ENCODE assay signal across 13 cellular contexts in the genomic region with DNA sequence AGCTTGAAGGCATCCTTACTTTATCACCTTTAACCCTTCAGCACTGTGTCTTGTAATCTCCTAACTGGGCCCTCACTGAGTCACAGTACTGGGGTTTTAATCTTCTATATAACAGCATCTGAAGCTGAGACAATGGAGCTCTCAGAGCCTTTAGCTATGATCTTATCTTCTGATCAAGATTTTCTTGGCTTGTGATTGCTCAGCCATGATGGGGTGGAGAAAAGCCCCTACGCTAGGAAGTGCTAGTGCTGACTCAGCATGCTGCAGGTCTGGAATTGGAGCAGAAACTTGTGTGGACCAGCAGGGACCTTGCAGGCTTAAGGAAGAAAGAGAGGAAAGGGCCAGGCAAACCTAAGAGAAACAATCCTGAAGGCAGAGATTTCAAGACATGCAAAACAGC.
DNase-seq lines count a peak whose midpoint lies in the region; TF ChIP-seq lines count a peak whose summit lies in the region.
"Had no signal": no experiment of that assay in that cellular context is flagged by ENCODE, and none has a peak within 500 bp of the region (broad histone marks: within the 10 kb centered on the region; RNA-seq: fewer than 3 reads in every experiment).

No MANE protein-coding gene starts in this region.

- peaks cover 29% of the 10 kb centered on the region for H3K4me1 ChIP-seq in SJSA1 (replicated peaks)
- peaks cover 28 to 43% (median 28%) of the 10 kb centered on the region in 3 donors for H3K4me1 ChIP-seq in skeletal muscle tissue (ENCODE audit: control insufficient read depth in 3 of 3, insufficient read depth in 3 of 3, low read length in 3 of 3)

- H3K27me3 Mint-ChIP-seq in activated CD4-positive, alpha-beta memory T cell treated with anti-CD3 and anti-CD28 coated beads for 36 hours: no peaks in the 10 kb centered on the region
- no peaks in the 10 kb centered on the region for H3K27me3 Mint-ChIP-seq in activated CD4-positive, alpha-beta memory T cell treated with anti-CD3 and anti-CD28 coated beads, Interleukin-2, amount 10 ng/mL, durations not matched to agents 7 days and 5 days
- H3K27me3 Mint-ChIP-seq in glutamatergic neuron (ENCODE audit: unreplicated experiment): no peaks in the 10 kb centered on the region

- intact Hi-C loops in activated CD4-positive, alpha-beta memory T cell treated with anti-CD3 and anti-CD28 coated beads for 36 hours (cut with micrococcal nuclease): no loop called here
- intact Hi-C loops in cardiac septum (cut with DNase I): no loop called here

- no peak overlapping the region for H3K4me3 ChIP-seq in SJSA1
- no peak overlapping the region for H3K4me3 ChIP-seq in fibroblast of the aortic adventitia (ENCODE audit: low read depth, low read length)
- H3K4me3 ChIP-seq in skeletal muscle tissue (ENCODE audit: low read length in 3 of 3): no peak overlapping the region
- H3K4me3 ChIP-seq: sigmoid colon, tibial artery had no signal

- H3K4me3 Mint-ChIP-seq in activated CD4-positive, alpha-beta memory T cell treated with anti-CD3 and anti-CD28 coated beads for 36 hours: no peak overlapping the region
- no peak overlapping the region for H3K4me3 Mint-ChIP-seq in activated CD4-positive, alpha-beta memory T cell treated with anti-CD3 and anti-CD28 coated beads, Interleukin-2, amount 10 ng/mL, durations not matched to agents 7 days and 5 days
- H3K4me3 Mint-ChIP-seq in glutamatergic neuron (ENCODE audit: unreplicated experiment): no peak overlapping the region

- no peaks in the 10 kb centered on the region for H3K36me3 ChIP-seq in SJSA1
- H3K36me3 ChIP-seq in skeletal muscle tissue (ENCODE audit: control insufficient read depth in 3 of 3, insufficient read depth in 3 of 3, low read length in 3 of 3): no peaks in the 10 kb centered on the region
- H3K36me3 ChIP-seq: sigmoid colon, tibial artery had no signal

- peak overlapping the region; percentile 78; the same call in 1 of the 2 replicates for H3K27ac ChIP-seq in SJSA1
- peak overlapping the region; percentile 89 for H3K27ac ChIP-seq in skeletal muscle tissue (ENCODE audit: low read depth, low read length)

- no peak overlapping the region for H3K27ac Mint-ChIP-seq in activated CD4-positive, alpha-beta memory T cell treated with anti-CD3 and anti-CD28 coated beads for 36 hours
- no peak overlapping the region for H3K27ac Mint-ChIP-seq in activated CD4-positive, alpha-beta memory T cell treated with anti-CD3 and anti-CD28 coated beads, Interleukin-2, amount 10 ng/mL, durations not matched to agents 7 days and 5 days
- no peak overlapping the region for H3K27ac Mint-ChIP-seq in glutamatergic neuron (ENCODE audit: unreplicated experiment)

- TF ChIP-seq CTCF in fibroblast of the aortic adventitia (IDR thresholded peaks at IDR 0.05; ENCODE audit: insufficient read depth, low read length) (no peak), glutamatergic neuron (IDR thresholded peaks at IDR 0.05; ENCODE audit: partially characterized antibody, unreplicated experiment) (no peak)

- peak; percentile 31 for DNase-seq in activated CD4-positive, alpha-beta memory T cell treated with anti-CD3 and anti-CD28 coated beads for 36 hours
- no peak for DNase-seq in activated CD4-positive, alpha-beta memory T cell treated with anti-CD3 and anti-CD28 coated beads, Interleukin-2, amount 10 ng/mL, durations not matched to agents 7 days and 5 days
- no peak for DNase-seq in SJSA1 (ENCODE audit: low read depth in 1 of 2, low spot score in 2 of 2)
- DNase-seq in fibroblast of the aortic adventitia (ENCODE audit: low read depth): peak; percentile 90
- no peak for DNase-seq in CD1c-positive myeloid dendritic cell (ENCODE audit: extremely low spot score)
- no peak for DNase-seq in cardiac septum (ENCODE audit: low spot score)
- DNase-seq in glutamatergic neuron: no peak
- DNase-seq: activated CD8-positive, alpha-beta memory T cell treated with anti-CD3 and anti-CD28 coated beads, Interleukin-2, amount 50 U/mL, for 4 hours; OCI-M1; sigmoid colon; T-helper 9 cell; tibial artery had no signal

- H3K4me1 Mint-ChIP-seq in activated CD4-positive, alpha-beta memory T cell treated with anti-CD3 and anti-CD28 coated beads for 36 hours (ENCODE audit: low read depth): peaks cover 24% of the 10 kb centered on the region
- no peaks in the 10 kb centered on the region for H3K4me1 Mint-ChIP-seq in activated CD4-positive, alpha-beta memory T cell treated with anti-CD3 and anti-CD28 coated beads, Interleukin-2, amount 10 ng/mL, durations not matched to agents 7 days and 5 days
- no peaks in the 10 kb centered on the region for H3K4me1 Mint-ChIP-seq in glutamatergic neuron (ENCODE audit: low read depth, unreplicated experiment)

- CTCF ChIA-PET in activated CD4-positive, alpha-beta memory T cell treated with anti-CD3 and anti-CD28 coated beads for 36 hours (lab: Charles Lee): interaction anchor here (1.4 kb wide), 1 partner anchor 21 kb away, joined by 4 read pairs; no protein-coding TSS in a partner anchor
- CTCF ChIA-PET in activated CD4-positive, alpha-beta memory T cell treated with anti-CD3 and anti-CD28 coated beads, Interleukin-2, amount 10 ng/mL, durations not matched to agents 7 days and 5 days (lab: Charles Lee): interaction anchor here (1.3 kb wide), 1 partner anchor 20 kb away, joined by 3 read pairs; no protein-coding TSS in a partner anchor

- H3K9me3 ChIP-seq in SJSA1 (replicated peaks) (no peaks in the 10 kb centered on the region), skeletal muscle tissue (ENCODE audit: control insufficient read depth in 3 of 3, low read length in 3 of 3) (no peaks in the 10 kb centered on the region)
- H3K9me3 ChIP-seq: sigmoid colon, tibial artery had no signal

- H3K36me3 Mint-ChIP-seq in activated CD4-positive, alpha-beta memory T cell treated with anti-CD3 and anti-CD28 coated beads for 36 hours: no peaks in the 10 kb centered on the region
- peaks cover 4% of the 10 kb centered on the region for H3K36me3 Mint-ChIP-seq in activated CD4-positive, alpha-beta memory T cell treated with anti-CD3 and anti-CD28 coated beads, Interleukin-2, amount 10 ng/mL, durations not matched to agents 7 days and 5 days (ENCODE audit: low read depth)
- H3K36me3 Mint-ChIP-seq in glutamatergic neuron (ENCODE audit: unreplicated experiment): no peaks in the 10 kb centered on the region

- H3K27me3 ChIP-seq in SJSA1 (replicated peaks): no peaks in the 10 kb centered on the region
- no peaks in the 10 kb centered on the region for H3K27me3 ChIP-seq in skeletal muscle tissue (ENCODE audit: control insufficient read depth in 3 of 3, insufficient read depth in 3 of 3, low read length in 3 of 3)
- H3K27me3 ChIP-seq: sigmoid colon, tibial artery had no signal

- no peak overlapping the region for H3K9ac ChIP-seq in skeletal muscle tissue (ENCODE audit: low read depth in 1 of 3, low read length in 3 of 3)

- no peaks in the 10 kb centered on the region for H3K9me3 Mint-ChIP-seq in activated CD4-positive, alpha-beta memory T cell treated with anti-CD3 and anti-CD28 coated beads for 36 hours
- H3K9me3 Mint-ChIP-seq in activated CD4-positive, alpha-beta memory T cell treated with anti-CD3 and anti-CD28 coated beads, Interleukin-2, amount 10 ng/mL, durations not matched to agents 7 days and 5 days: no peaks in the 10 kb centered on the region
- no peaks in the 10 kb centered on the region for H3K9me3 Mint-ChIP-seq in glutamatergic neuron (ENCODE audit: unreplicated experiment)

- POLR2A ChIA-PET in activated CD4-positive, alpha-beta memory T cell treated with anti-CD3 and anti-CD28 coated beads for 36 hours (lab: Charles Lee): interaction anchor here (1.1 to 1.5 kb wide), 2 partner anchors 8 to 105 kb away, joined by 4 read pairs; no protein-coding TSS in a partner anchor
- POLR2A ChIA-PET in activated CD4-positive, alpha-beta memory T cell treated with anti-CD3 and anti-CD28 coated beads, Interleukin-2, amount 10 ng/mL, durations not matched to agents 7 days and 5 days (lab: Charles Lee): interaction anchor here (5.6 kb wide), 1 partner anchor 105 kb away, joined by 62 read pairs; the partner anchor contains the start of gene PICALM

Comparison
In these comparisons a context has a peak if more than half of its experiments do, and no peak if none do; other contexts are left out.
1. DNase-seq: peak in activated CD4-positive, alpha-beta memory T cell treated with anti-CD3 and anti-CD28 coated beads for 36 hours (single experiment) and fibroblast of the aortic adventitia (single experiment); none in activated CD4-positive, alpha-beta memory T cell treated with anti-CD3 and anti-CD28 coated beads, Interleukin-2, amount 10 ng/mL, durations not matched to agents 7 days and 5 days (single experiment), SJSA1 (0 of 2), CD1c-positive myeloid dendritic cell (single experiment), cardiac septum (single experiment) and glutamatergic neuron (single experiment).